1 cellular context compared by ENCODE assay signal in the genomic region with DNA sequence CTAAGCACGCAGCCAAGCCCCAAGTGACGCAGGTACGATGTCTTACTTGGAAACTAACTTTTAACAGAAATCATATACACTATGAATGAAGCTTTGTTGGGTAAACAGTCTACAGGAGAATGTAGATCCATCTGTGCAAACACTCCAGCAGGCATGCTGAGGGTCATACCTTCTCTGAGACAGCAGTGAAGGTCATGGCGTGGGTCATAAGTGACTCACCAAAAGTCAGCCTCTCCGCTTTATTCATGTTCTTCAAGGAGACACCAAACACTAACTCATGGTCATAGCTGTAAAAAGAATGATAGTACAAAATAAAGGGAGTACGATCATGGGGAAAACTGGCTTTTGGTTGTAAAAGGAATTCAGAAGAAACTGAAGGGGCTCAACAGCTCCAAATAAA.
TF ChIP-seq lines count a peak whose summit lies in the region.

No MANE protein-coding gene starts in this region.

TF ChIP-seq in A549, 52 proteins besides CTCF, POLR2A, EP300 and RAD21 (continued from another document):
- no peak for TF ChIP-seq EHMT2 (IDR thresholded peaks at IDR 0.05; ENCODE audit: low read depth)
- TF ChIP-seq SREBF2 (IDR thresholded peaks at IDR 0.05), result no peak
- no peak for TF ChIP-seq ZSCAN20 (CRISPR knock-in tag; IDR thresholded peaks at IDR 0.05)
TF ChIP-seq in A549: peak in this region for 4.
